ENCODE assay signal across 8 cellular contexts in genomic region chr2:231662811-231663457, GRCh38. TPM values are rescaled to one million over a fixed set of nuclear protein-coding genes. Genes with fewer than 3 reads are reported as not detected.
DNase-seq lines count a peak whose midpoint lies in the region; ATAC-seq, FAIRE-seq and TF ChIP-seq lines count a peak whose summit lies in the region.

No MANE protein-coding gene starts in this region.

- ATAC-seq in activated CD8-positive, alpha-beta memory T cell treated with anti-CD3 and anti-CD28 coated beads, Interleukin-2, amount 10 ng/mL, durations not matched to agents 7 days and 5 days: no peak
- ATAC-seq in GM19455 (IDR thresholded peaks at IDR 0.05; ENCODE audit: unreplicated experiment): no peak

- TF ChIP-seq POLR2A in tibial nerve (IDR thresholded peaks at IDR 0.05): no peak

- peak overlapping the region; percentile 82 for H3K4me2 ChIP-seq in astrocyte (ENCODE audit: low read length)

- H3K9me3 Mint-ChIP-seq in activated CD8-positive, alpha-beta memory T cell treated with anti-CD3 and anti-CD28 coated beads, Interleukin-2, amount 10 ng/mL, durations not matched to agents 7 days and 5 days (ENCODE audit: low read depth): peaks cover 3% of the 10 kb centered on the region
- H3K9me3 Mint-ChIP-seq in astrocyte (ENCODE audit: unreplicated experiment): peaks cover 5% of the 10 kb centered on the region

- H3K27ac Mint-ChIP-seq in activated CD8-positive, alpha-beta memory T cell treated with anti-CD3 and anti-CD28 coated beads, Interleukin-2, amount 10 ng/mL, durations not matched to agents 7 days and 5 days: peak overlapping the region; percentile 94
- H3K27ac Mint-ChIP-seq in astrocyte (ENCODE audit: unreplicated experiment): peak overlapping the region; percentile 24

- H4K20me1 ChIP-seq in astrocyte (ENCODE audit: insufficient read depth, low read length): no peaks in the 10 kb centered on the region

- H3K27me3 ChIP-seq in astrocyte (ENCODE audit: insufficient read depth, low read length) (no peaks in the 10 kb centered on the region), tibial nerve (no peaks in the 10 kb centered on the region)

- CTCF ChIA-PET in activated CD8-positive, alpha-beta memory T cell treated with anti-CD3 and anti-CD28 coated beads, Interleukin-2, amount 10 ng/mL, durations not matched to agents 7 days and 5 days (lab: Charles Lee): interaction anchor here (1.0 to 4.3 kb wide), 6 partner anchors 10 to 51 kb away, joined by 3 to 38 read pairs (median 8); no protein-coding TSS in a partner anchor

- TF ChIP-seq EP300 in tibial nerve (IDR thresholded peaks at IDR 0.05): no peak

- TF ChIP-seq CTCF in astrocyte (IDR thresholded peaks at IDR 0.05; ENCODE audit: insufficient read depth, low read depth, low read length) (no peak), tibial nerve (IDR thresholded peaks at IDR 0.05) (no peak)

- no peaks in the 10 kb centered on the region for H3K79me2 ChIP-seq in astrocyte (ENCODE audit: insufficient read depth, low read length)

- no peaks in the 10 kb centered on the region for H3K27me3 Mint-ChIP-seq in activated CD8-positive, alpha-beta memory T cell treated with anti-CD3 and anti-CD28 coated beads, Interleukin-2, amount 10 ng/mL, durations not matched to agents 7 days and 5 days
- peaks cover 10% of the 10 kb centered on the region for H3K27me3 Mint-ChIP-seq in astrocyte (ENCODE audit: low read depth, unreplicated experiment)

- H2AFZ ChIP-seq in astrocyte (ENCODE audit: low read depth, low read length): peak overlapping the region; percentile 93

- H3K4me3 ChIP-seq in astrocyte (ENCODE audit: insufficient read depth, low read depth, low read length): peak overlapping the region; percentile 46
- H3K4me3 ChIP-seq in tibial nerve: peak overlapping the region in 3 of 4 donors; percentile 34 to 61 (median 59)

- no peak for DNase-seq in activated CD8-positive, alpha-beta memory T cell treated with anti-CD3 and anti-CD28 coated beads, Interleukin-2, amount 10 ng/mL, durations not matched to agents 7 days and 5 days
- DNase-seq in activated CD8-positive, alpha-beta memory T cell treated with anti-CD3 and anti-CD28 coated beads for 24 hours: no peak
- DNase-seq in astrocyte (ENCODE audit: low read depth) (no peak), medulla oblongata (ENCODE audit: extremely low spot score) (peak; percentile 4), tibial nerve (ENCODE audit: low spot score in 2 of 2) (no peak), DMS79 (lab: John Stamatoyannopoulos, UW) (no peak)
- no peak for DNase-seq in stimulated activated CD8-positive, alpha-beta memory T cell treated with anti-CD3 and anti-CD28 coated beads, Interleukin-4, amount 100 ng/mL, for 48 hours

- H3K36me3 ChIP-seq in astrocyte (ENCODE audit: insufficient read depth, low read length) (no peaks in the 10 kb centered on the region), tibial nerve (no peaks in the 10 kb centered on the region)

- H3K4me1 ChIP-seq in astrocyte (ENCODE audit: insufficient read depth, low read length) (peaks cover 26% of the 10 kb centered on the region), tibial nerve (peaks cover 0 to 42% (median 26%) of the 10 kb centered on the region in 4 donors)

- peaks cover 2% of the 10 kb centered on the region for H3K36me3 Mint-ChIP-seq in activated CD8-positive, alpha-beta memory T cell treated with anti-CD3 and anti-CD28 coated beads, Interleukin-2, amount 10 ng/mL, durations not matched to agents 7 days and 5 days
- peaks cover 3% of the 10 kb centered on the region for H3K36me3 Mint-ChIP-seq in astrocyte (ENCODE audit: low read depth, unreplicated experiment)

- H3K9ac ChIP-seq in astrocyte (ENCODE audit: low read length): peak overlapping the region; percentile 42

- no peaks in the 10 kb centered on the region for H3K9me3 ChIP-seq in astrocyte (ENCODE audit: insufficient read depth, low read depth, low read length)
- no peaks in the 10 kb centered on the region for H3K9me3 ChIP-seq in tibial nerve

- H3K4me3 Mint-ChIP-seq in activated CD8-positive, alpha-beta memory T cell treated with anti-CD3 and anti-CD28 coated beads, Interleukin-2, amount 10 ng/mL, durations not matched to agents 7 days and 5 days: peak overlapping the region; percentile 69
- H3K4me3 Mint-ChIP-seq in astrocyte (ENCODE audit: unreplicated experiment): peak overlapping the region; percentile 42

- H3K4me1 Mint-ChIP-seq in activated CD8-positive, alpha-beta memory T cell treated with anti-CD3 and anti-CD28 coated beads, Interleukin-2, amount 10 ng/mL, durations not matched to agents 7 days and 5 days: peaks cover 15% of the 10 kb centered on the region
- H3K4me1 Mint-ChIP-seq in astrocyte (ENCODE audit: low read depth, unreplicated experiment): peaks cover 7% of the 10 kb centered on the region

- 92 to 96% methylated on average over 27 to 34 of the region's 34 CpGs for WGBS in tibial nerve, 2 donors

- no peak for FAIRE-seq in astrocyte (lab: Jason Lieb, UNC)

- H3K27ac ChIP-seq in astrocyte (ENCODE audit: low read depth, low read length) (peak overlapping the region; percentile 56), tibial nerve (peak overlapping the region; percentile 93 to 99 (median 96))

RNA-seq across cellular contexts. Expression of gene PTMA, which starts 45.4 kb away (rescaled TPM):
- 1,000 to 10,000 TPM; 1,489 to 1,775 TPM for total RNA-seq in activated CD8-positive, alpha-beta memory T cell treated with anti-CD3 and anti-CD28 coated beads, Interleukin-2, amount 10 ng/mL, durations not matched to agents 7 days and 5 days
- 396 and 469 TPM in 2 replicates for total RNA-seq in astrocyte
- 1,000 to 10,000 TPM in 1 of 4 donors, 100 to 1,000 TPM in 3; 622 to 1,472 (median 817) TPM for total RNA-seq in tibial nerve
